In genomic region chr2:121895723-121896571, GRCh38 we compare ENCODE assay signal across 22 cellular contexts.
"Had no signal": no experiment of that assay in that cellular context is flagged by ENCODE, and none has a peak within 500 bp of the region (broad histone marks: within the 10 kb centered on the region; RNA-seq: fewer than 3 reads in every experiment).

No MANE protein-coding gene starts in this region.

- H3K27ac ChIP-seq: epithelial cell of prostate, esophagus muscularis mucosa, gastrocnemius medialis, ovary, stomach, thoracic aorta, transverse colon had no signal

- H3K4me1 Mint-ChIP-seq: central memory CD8-positive, alpha-beta T cell; naive thymus-derived CD4-positive, alpha-beta T cell had no signal

- H3K4me3 Mint-ChIP-seq: central memory CD8-positive, alpha-beta T cell; effector memory CD8-positive, alpha-beta T cell; naive thymus-derived CD4-positive, alpha-beta T cell; nephron progenitor cell had no signal

- H3K27me3 ChIP-seq: esophagus muscularis mucosa, gastrocnemius medialis, ovary, stomach, transverse colon had no signal

- ATAC-seq: effector memory CD8-positive, alpha-beta T cell; gastrocnemius medialis; left cardiac atrium; left ventricle myocardium superior; naive thymus-derived CD4-positive, alpha-beta T cell; sciatic nerve had no signal

- H3K4me3 ChIP-seq: esophagus muscularis mucosa, gastrocnemius medialis, ovary, stomach, thoracic aorta, transverse colon had no signal

- H3K4me1 ChIP-seq: esophagus muscularis mucosa, gastrocnemius medialis, stomach, transverse colon had no signal

- DNase-seq: effector memory CD8-positive, alpha-beta T cell; gastrocnemius medialis; glutamatergic neuron; kidney; left cardiac atrium; left ventricle myocardium superior; mesendoderm; naive thymus-derived CD4-positive, alpha-beta T cell; nephron progenitor cell; nucleus accumbens; ovary; stimulated activated CD4-positive, alpha-beta T cell treated with anti-CD3 and anti-CD28 coated beads, Interleukin-2, amount 100 ng/mL, for 24 hours; stimulated activated CD4-positive, alpha-beta T cell treated with anti-CD3 and anti-CD28 coated beads, Interleukin-4, amount 100 ng/mL, for 4 hours; stimulated activated naive CD4-positive, alpha-beta T cell; stomach; substantia nigra; transverse colon had no signal

- H3K27ac Mint-ChIP-seq: effector memory CD8-positive, alpha-beta T cell; nephron progenitor cell had no signal

- FAIRE-seq: kidney had no signal

- H3K9me3 Mint-ChIP-seq: central memory CD8-positive, alpha-beta T cell; effector memory CD8-positive, alpha-beta T cell; naive thymus-derived CD4-positive, alpha-beta T cell had no signal

- H3K36me3 Mint-ChIP-seq: naive thymus-derived CD4-positive, alpha-beta T cell had no signal

- H3K36me3 ChIP-seq: esophagus muscularis mucosa, gastrocnemius medialis, ovary, stomach, thoracic aorta, transverse colon had no signal

- H3K9me3 ChIP-seq: esophagus muscularis mucosa, gastrocnemius medialis, ovary, stomach, thoracic aorta, transverse colon had no signal
